14 cellular contexts compared by ENCODE assay signal in the genomic region with DNA sequence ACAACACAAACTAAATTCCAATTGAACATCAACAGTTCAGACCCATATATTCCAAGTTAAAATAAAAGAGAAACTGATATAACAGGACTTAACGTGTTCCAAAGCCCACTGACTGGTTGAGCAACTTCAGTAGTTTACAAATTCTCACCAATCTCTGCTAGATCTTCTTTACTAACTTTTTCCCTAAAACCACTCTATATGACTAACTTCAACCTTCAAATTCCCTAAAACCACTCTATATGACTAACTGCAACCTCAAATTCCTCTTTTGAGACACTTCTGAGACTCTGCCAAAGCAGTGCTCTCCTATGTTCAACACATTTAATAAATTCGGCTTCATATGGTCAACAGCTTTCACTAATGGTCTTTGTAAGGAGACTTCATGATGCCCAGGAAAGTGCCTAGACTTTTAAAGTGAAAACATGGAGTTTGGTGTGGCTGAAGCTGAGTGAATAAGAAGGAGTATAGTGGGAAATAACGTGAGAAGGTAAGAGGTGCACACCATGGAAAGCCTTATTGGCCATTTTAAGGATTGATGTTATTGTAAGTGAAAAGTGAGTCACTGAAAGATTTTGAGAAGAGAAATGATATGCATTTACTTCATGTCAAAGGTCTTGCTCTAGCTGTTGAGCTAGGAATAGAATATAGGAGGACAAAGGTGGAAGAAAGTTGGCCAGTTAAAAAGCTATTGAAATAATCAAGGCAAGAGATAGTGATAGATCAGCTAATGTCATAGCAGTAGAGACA.
DNase-seq lines count a peak whose midpoint lies in the region; ATAC-seq and TF ChIP-seq lines count a peak whose summit lies in the region.
"Had no signal": no experiment of that assay in that cellular context is flagged by ENCODE, and none has a peak within 500 bp of the region (broad histone marks: within the 10 kb centered on the region; RNA-seq: fewer than 3 reads in every experiment).

No MANE protein-coding gene starts in this region.

- H3K36me3 Mint-ChIP-seq in stimulated activated memory B cell treated with anti-CD40 and anti-IgM and Interleukin-4, amounts not matched to agents 10 μg/mL and 1 μg/mL and 100 μg/mL, for 72 hours = no peaks in the 10 kb centered on the region

- peak overlapping the region; percentile 10 for H3K27ac ChIP-seq in RWPE2 (ENCODE audit: poor library complexity, severe bottlenecking)
- H3K27ac ChIP-seq: adrenal gland had no signal

- DNase-seq in A172 (ENCODE audit: low spot score) = peak; percentile 64
- DNase-seq in HCEC 1CT = peak; percentile 98
- no peak for DNase-seq in RWPE2 (ENCODE audit: low spot score)
- DNase-seq in fibroblast of villous mesenchyme (ENCODE audit: low read depth) = peak; percentile 75
- DNase-seq in stimulated activated naive CD4-positive, alpha-beta T cell (lab: John Stamatoyannopoulos, UW) = no peak
- DNase-seq: adrenal gland, DMS53, endodermal cell, hippocampal formation, NCI-H1105 had no signal

- H3K9me3 ChIP-seq in RWPE2 (ENCODE audit: severe bottlenecking) = no peaks in the 10 kb centered on the region
- H3K9me3 ChIP-seq: adrenal gland had no signal

- H3K4me1 Mint-ChIP-seq in stimulated activated memory B cell treated with anti-CD40 and anti-IgM and Interleukin-4, amounts not matched to agents 10 μg/mL and 1 μg/mL and 100 μg/mL, for 72 hours = no peaks in the 10 kb centered on the region
- H3K4me1 Mint-ChIP-seq: GM23338 had no signal

- H3K9me3 Mint-ChIP-seq in stimulated activated memory B cell treated with anti-CD40 and anti-IgM and Interleukin-4, amounts not matched to agents 10 μg/mL and 1 μg/mL and 100 μg/mL, for 72 hours = peaks cover 8% of the 10 kb centered on the region

- H3K27ac Mint-ChIP-seq in stimulated activated memory B cell treated with anti-CD40 and anti-IgM and Interleukin-4, amounts not matched to agents 10 μg/mL and 1 μg/mL and 100 μg/mL, for 72 hours = no peak overlapping the region
- H3K27ac Mint-ChIP-seq: endodermal cell, GM23338 had no signal

- ATAC-seq in RWPE2 (ENCODE audit: low read depth) (peak; percentile 72; the same call in 2 of the 3 replicates), GM21786 (IDR thresholded peaks at IDR 0.05; ENCODE audit: unreplicated experiment) (no peak), HG03457 (IDR thresholded peaks at IDR 0.05; ENCODE audit: unreplicated experiment) (no peak)
- ATAC-seq in stimulated activated memory B cell treated with anti-CD40 and anti-IgM and Interleukin-4, amounts not matched to agents 10 μg/mL and 1 μg/mL and 100 μg/mL, for 72 hours = no peak
- ATAC-seq: GM23338 had no signal

- no peaks in the 10 kb centered on the region for H3K27me3 Mint-ChIP-seq in stimulated activated memory B cell treated with anti-CD40 and anti-IgM and Interleukin-4, amounts not matched to agents 10 μg/mL and 1 μg/mL and 100 μg/mL, for 72 hours

- H3K36me3 ChIP-seq in RWPE2 (ENCODE audit: low read depth) = no peaks in the 10 kb centered on the region
- H3K36me3 ChIP-seq: adrenal gland had no signal

- no peak overlapping the region for H3K4me3 Mint-ChIP-seq in stimulated activated memory B cell treated with anti-CD40 and anti-IgM and Interleukin-4, amounts not matched to agents 10 μg/mL and 1 μg/mL and 100 μg/mL, for 72 hours
- H3K4me3 Mint-ChIP-seq: endodermal cell, GM23338 had no signal

- no peaks in the 10 kb centered on the region for H3K27me3 ChIP-seq in RWPE2 (ENCODE audit: insufficient read depth, poor library complexity, severe bottlenecking)
- H3K27me3 ChIP-seq: adrenal gland had no signal

- no peak for TF ChIP-seq CTCF in RWPE2 (IDR thresholded peaks at IDR 0.05; ENCODE audit: poor library complexity, severe bottlenecking)
- no peak for TF ChIP-seq CTCF in fibroblast of villous mesenchyme (IDR thresholded peaks at IDR 0.05; ENCODE audit: insufficient read depth, low read depth, low read length)

- no peak overlapping the region for H3K4me3 ChIP-seq in RWPE2 (ENCODE audit: severe bottlenecking)
- H3K4me3 ChIP-seq in fibroblast of villous mesenchyme (ENCODE audit: low read depth, low read length) = no peak overlapping the region
- H3K4me3 ChIP-seq: adrenal gland, GM23338 had no signal

- H3K4me1 ChIP-seq in RWPE2 (ENCODE audit: insufficient read depth, poor library complexity, severe bottlenecking) = peaks cover 3% of the 10 kb centered on the region
- H3K4me1 ChIP-seq: adrenal gland had no signal

Comparison
In these comparisons a context has a peak if more than half of its experiments do, and no peak if none do; other contexts are left out.
1. DNase-seq: peak in A172 (single experiment), HCEC 1CT (single experiment) and fibroblast of villous mesenchyme (single experiment); none in RWPE2 (single experiment) and stimulated activated naive CD4-positive, alpha-beta T cell (0 of 6).